In the genomic region with DNA sequence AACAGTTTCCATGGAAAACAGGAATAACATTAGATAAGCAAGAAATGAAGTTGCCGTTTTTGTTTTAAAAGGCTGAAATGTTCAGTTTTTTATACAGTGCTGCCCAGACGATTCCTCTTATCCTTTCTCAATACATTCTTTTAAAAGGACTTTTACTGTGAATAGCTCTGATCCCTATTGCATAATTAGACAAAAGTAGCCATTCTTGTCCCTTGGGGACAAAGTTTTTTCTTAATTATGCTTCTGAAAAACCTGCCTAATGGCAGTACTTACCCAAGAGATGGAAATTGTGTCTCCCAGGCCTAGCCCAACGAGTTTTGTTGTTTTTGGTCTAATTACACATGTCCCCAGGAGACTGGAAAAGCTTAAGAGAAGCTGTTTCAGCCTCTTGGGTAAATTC, we compare ENCODE assay signal across 15 cellular contexts. TPM values are rescaled to one million over a fixed set of nuclear protein-coding genes. Genes with fewer than 3 reads are reported as not detected.
DNase-seq lines count a peak whose midpoint lies in the region; ATAC-seq and TF ChIP-seq lines count a peak whose summit lies in the region.
"Had no signal": no experiment of that assay in that cellular context is flagged by ENCODE, and none has a peak within 500 bp of the region (broad histone marks: within the 10 kb centered on the region; RNA-seq: fewer than 3 reads in every experiment).

No MANE protein-coding gene starts in this region.

- H3K4me2 ChIP-seq in BLaER1 (peak overlapping the region; percentile 13), smooth muscle cell (no peak overlapping the region)
- H3K4me2 ChIP-seq: KMS-11 had no signal

- intact Hi-C loops in left ventricle myocardium inferior (cut with micrococcal nuclease) = no loop called here

- 39% methylated on average over 3 of the region's 3 CpGs for WGBS in smooth muscle cell (ENCODE audit: low lambda C conversion rate)

- no peaks in the 10 kb centered on the region for H3F3A ChIP-seq in smooth muscle cell (ENCODE audit: low read depth)

- ATAC-seq in GM19328 (IDR thresholded peaks at IDR 0.05; ENCODE audit: unreplicated experiment) = no peak

- H3K4me3 Mint-ChIP-seq in brain = no peak overlapping the region
- H3K4me3 Mint-ChIP-seq in nephron progenitor cell = no peak overlapping the region

- H3K36me3 Mint-ChIP-seq in brain (peaks cover 72% of the 10 kb centered on the region), nephron progenitor cell (ENCODE audit: low read depth) (peaks cover 61% of the 10 kb centered on the region)

- H3K27me3 Mint-ChIP-seq in brain = no peaks in the 10 kb centered on the region
- H3K27me3 Mint-ChIP-seq in nephron progenitor cell (ENCODE audit: low read depth, poor library complexity) = no peaks in the 10 kb centered on the region

- no peaks in the 10 kb centered on the region for H4K20me1 ChIP-seq in BLaER1
- peaks cover 4% of the 10 kb centered on the region for H4K20me1 ChIP-seq in smooth muscle cell (ENCODE audit: low read depth)

- H3K9ac ChIP-seq in BLaER1 = no peak overlapping the region
- H3K9ac ChIP-seq in smooth muscle cell (ENCODE audit: low read depth) = no peak overlapping the region
- H3K9ac ChIP-seq: KMS-11 had no signal

- H3K27me3 ChIP-seq in BLaER1 (no peaks in the 10 kb centered on the region), left ventricle myocardium inferior (ENCODE audit: low read depth) (no peaks in the 10 kb centered on the region), smooth muscle cell (ENCODE audit: low read depth) (no peaks in the 10 kb centered on the region)
- H3K27me3 ChIP-seq: adrenal gland, Peyer's patch had no signal

- H2AFZ ChIP-seq in smooth muscle cell (ENCODE audit: low read depth) = no peak overlapping the region

- H3K4me1 Mint-ChIP-seq in brain (peaks cover 22% of the 10 kb centered on the region), nephron progenitor cell (peaks cover 8% of the 10 kb centered on the region)

- H3K27ac ChIP-seq in BLaER1 = no peak overlapping the region
- H3K27ac ChIP-seq in left ventricle myocardium inferior (replicated peaks) = peak overlapping the region; percentile 53
- peak overlapping the region; percentile 28 for H3K27ac ChIP-seq in smooth muscle cell (ENCODE audit: low read depth)
- H3K27ac ChIP-seq: KMS-11, Peyer's patch had no signal

- DNase-seq in left ventricle myocardium inferior (no peak), smooth muscle cell (lab: John Stamatoyannopoulos, UW; ENCODE audit: unreplicated experiment) (no peak), NOMO-1 treated with DMSO at 0.1 percent for 48 hours (lab: John Stamatoyannopoulos, UW; ENCODE audit: unreplicated experiment) (no peak), nephron progenitor cell (no peak), activated gamma-delta T cell (lab: John Stamatoyannopoulos, UW) (no peak)
- DNase-seq: adrenal gland; NCI-H1048; NCI-H774; Peyer's patch; small intestine; stimulated activated naive CD4-positive, alpha-beta T cell treated with Interleukin-2 at 50 U/mL for 16 hours had no signal

- no peak for TF ChIP-seq CTCF in brain (conservative IDR thresholded peaks at IDR 0.05)
- no peak for TF ChIP-seq CTCF in left ventricle myocardium inferior (IDR thresholded peaks at IDR 0.05; ENCODE audit: borderline replicate concordance)
- TF ChIP-seq CTCF in smooth muscle cell (IDR thresholded peaks at IDR 0.05; ENCODE audit: borderline replicate concordance, insufficient read depth, poor library complexity, severe bottlenecking) = no peak
- TF ChIP-seq CTCF in nephron progenitor cell (IDR thresholded peaks at IDR 0.05) = no peak

- peaks cover 100% of the 10 kb centered on the region for H3K36me3 ChIP-seq in BLaER1
- H3K36me3 ChIP-seq in left ventricle myocardium inferior = peaks cover 95% of the 10 kb centered on the region
- H3K36me3 ChIP-seq in smooth muscle cell (ENCODE audit: low read depth) = peaks cover 28% of the 10 kb centered on the region

- no peaks in the 10 kb centered on the region for H3K79me2 ChIP-seq in smooth muscle cell (ENCODE audit: low read depth)

- H3K9me3 Mint-ChIP-seq in brain = no peaks in the 10 kb centered on the region
- H3K9me3 Mint-ChIP-seq in nephron progenitor cell = no peaks in the 10 kb centered on the region

- no peak overlapping the region for H3K4me3 ChIP-seq in BLaER1
- H3K4me3 ChIP-seq in left ventricle myocardium inferior = no peak overlapping the region
- no peak overlapping the region for H3K4me3 ChIP-seq in smooth muscle cell
- H3K4me3 ChIP-seq: adrenal gland, Peyer's patch had no signal

- H3K4me1 ChIP-seq in BLaER1 (peaks cover 13% of the 10 kb centered on the region), left ventricle myocardium inferior (peaks cover 30% of the 10 kb centered on the region), smooth muscle cell (ENCODE audit: low read depth) (peaks cover 32% of the 10 kb centered on the region)
- H3K4me1 ChIP-seq: Peyer's patch had no signal

- no peaks in the 10 kb centered on the region for H3K9me3 ChIP-seq in BLaER1
- no peaks in the 10 kb centered on the region for H3K9me3 ChIP-seq in left ventricle myocardium inferior (replicated peaks)
- no peaks in the 10 kb centered on the region for H3K9me3 ChIP-seq in smooth muscle cell (replicated peaks; ENCODE audit: low read depth)
- H3K9me3 ChIP-seq: adrenal gland, Peyer's patch had no signal

- H3K27ac Mint-ChIP-seq in brain = peak overlapping the region in 4 of 5 experiments; percentile 39 to 67 (median 58)
- H3K27ac Mint-ChIP-seq in nephron progenitor cell = no peak overlapping the region

RNA-seq across cellular contexts. Expression of gene NXPH3, which starts 27.6 kb away (rescaled TPM):
- polyA plus RNA-seq in brain (ENCODE audit: insufficient read depth, low read depth, low replicate concordance) (5.1 TPM), smooth muscle cell (1.3 and 1.5 TPM in 2 replicates)
- total RNA-seq in left ventricle myocardium inferior (4.0 TPM), smooth muscle cell (1.8 and 3.6 TPM in 2 replicates)
